In the genomic region with DNA sequence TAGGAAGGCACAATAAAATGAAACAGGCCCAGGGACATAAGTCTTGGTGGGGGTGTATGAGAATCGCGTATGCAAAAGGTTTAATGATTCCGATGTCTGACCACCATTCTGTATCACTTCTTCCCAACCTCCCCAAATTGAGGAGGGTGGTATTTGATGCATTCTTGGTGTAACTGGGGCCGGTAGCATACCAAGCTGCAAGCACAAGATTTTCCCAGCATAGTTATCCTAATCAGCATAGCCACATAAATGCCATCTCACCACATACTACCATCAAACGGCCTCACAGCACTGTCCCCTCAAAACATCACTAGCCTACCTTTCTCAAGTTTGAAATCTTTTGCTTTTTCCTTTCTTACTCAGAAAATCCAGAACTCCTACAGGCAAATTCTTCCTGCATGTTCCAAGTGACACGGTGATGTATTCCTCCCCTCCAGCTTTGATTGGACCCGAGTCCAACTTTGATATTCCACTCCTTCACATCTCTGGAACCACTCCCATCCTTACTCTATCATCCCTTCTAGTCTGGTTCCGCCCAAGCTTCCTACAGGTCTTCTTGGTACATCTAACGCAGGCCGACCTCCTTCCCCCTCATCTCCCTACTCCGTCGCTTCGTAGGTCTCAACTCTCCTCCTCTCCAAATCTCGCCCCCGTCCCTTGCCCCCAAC, we compare ENCODE assay signal across 8 cellular contexts. TPM values are rescaled to one million over a fixed set of nuclear protein-coding genes. Genes with fewer than 3 reads are reported as not detected.
DNase-seq lines count a peak whose midpoint lies in the region; ATAC-seq and TF ChIP-seq lines count a peak whose summit lies in the region.

No MANE protein-coding gene starts in this region.

- peak overlapping the region; percentile 98 for H3K4me3 ChIP-seq in SK-N-MC

- H3K9me3 Mint-ChIP-seq in activated naive CD4-positive, alpha-beta T cell treated with anti-CD3 and anti-CD28 coated beads, Interleukin-2, amount 10 ng/mL, durations not matched to agents 7 days and 5 days: no peaks in the 10 kb centered on the region
- H3K9me3 Mint-ChIP-seq in neural crest cell: no peaks in the 10 kb centered on the region

- H3K36me3 Mint-ChIP-seq in activated naive CD4-positive, alpha-beta T cell treated with anti-CD3 and anti-CD28 coated beads, Interleukin-2, amount 10 ng/mL, durations not matched to agents 7 days and 5 days: peaks cover 44% of the 10 kb centered on the region
- peaks cover 28% of the 10 kb centered on the region for H3K36me3 Mint-ChIP-seq in neural crest cell (ENCODE audit: low read depth)

- no peaks in the 10 kb centered on the region for H3K9me3 ChIP-seq in SK-N-MC (ENCODE audit: low read depth, low read length)

- peak overlapping the region; percentile 86 for H3K4me3 Mint-ChIP-seq in activated naive CD4-positive, alpha-beta T cell treated with anti-CD3 and anti-CD28 coated beads, Interleukin-2, amount 10 ng/mL, durations not matched to agents 7 days and 5 days
- H3K4me3 Mint-ChIP-seq in neural crest cell: peak overlapping the region; percentile 93

- H3K9ac ChIP-seq in SK-N-MC (ENCODE audit: insufficient read length): peak overlapping the region; percentile 92

- H3K4me1 Mint-ChIP-seq in activated naive CD4-positive, alpha-beta T cell treated with anti-CD3 and anti-CD28 coated beads, Interleukin-2, amount 10 ng/mL, durations not matched to agents 7 days and 5 days: peaks cover 51% of the 10 kb centered on the region
- H3K4me1 Mint-ChIP-seq in neural crest cell: peaks cover 41% of the 10 kb centered on the region

- no peak for DNase-seq in activated naive CD4-positive, alpha-beta T cell treated with anti-CD3 and anti-CD28 coated beads, Interleukin-2, amount 10 ng/mL, durations not matched to agents 7 days and 5 days
- DNase-seq in activated naive CD4-positive, alpha-beta T cell (lab: John Stamatoyannopoulos, UW): no peak
- DNase-seq in SK-N-MC (ENCODE audit: low read depth, low spot score): no peak
- DNase-seq in neural crest cell (ENCODE audit: low read depth, low spot score): no peak
- DNase-seq in NCI-H1417 (lab: John Stamatoyannopoulos, UW): no peak

- peak; percentile 8 for ATAC-seq in esophagus mucosa
- no peak for ATAC-seq in HG03095 (IDR thresholded peaks at IDR 0.05; ENCODE audit: unreplicated experiment)
- ATAC-seq in HG03378 (IDR thresholded peaks at IDR 0.05; ENCODE audit: unreplicated experiment): no peak

- H3K27ac ChIP-seq in SK-N-MC: peak overlapping the region; percentile 84

- H3K27me3 Mint-ChIP-seq in activated naive CD4-positive, alpha-beta T cell treated with anti-CD3 and anti-CD28 coated beads, Interleukin-2, amount 10 ng/mL, durations not matched to agents 7 days and 5 days: peaks cover 6% of the 10 kb centered on the region
- no peaks in the 10 kb centered on the region for H3K27me3 Mint-ChIP-seq in neural crest cell (ENCODE audit: low read depth)

- CTCF ChIA-PET in activated naive CD4-positive, alpha-beta T cell treated with anti-CD3 and anti-CD28 coated beads, Interleukin-2, amount 10 ng/mL, durations not matched to agents 7 days and 5 days (lab: Charles Lee): interaction anchor here (1.2 to 4.7 kb wide), 6 partner anchors 9 to 324 kb away, joined by 3 to 34 read pairs (median 6); a partner anchor contains a TSS

- TF ChIP-seq CTCF in neural crest cell (conservative IDR thresholded peaks at IDR 0.05): no peak

- H3K36me3 ChIP-seq in SK-N-MC (ENCODE audit: insufficient read depth, low read length): peaks cover 39% of the 10 kb centered on the region

- peak overlapping the region; percentile 90 for H3K27ac Mint-ChIP-seq in activated naive CD4-positive, alpha-beta T cell treated with anti-CD3 and anti-CD28 coated beads, Interleukin-2, amount 10 ng/mL, durations not matched to agents 7 days and 5 days
- H3K27ac Mint-ChIP-seq in neural crest cell (ENCODE audit: unreplicated experiment): peak overlapping the region; percentile 51

RNA-seq across cellular contexts. Expression of a gene that starts 0.7 kb away (rescaled TPM):
- 16.9 TPM for total RNA-seq in esophagus mucosa
- 101 and 104 TPM in 2 replicates for total RNA-seq in neural crest cell

RNA-seq across cellular contexts. Expression of a gene that starts 4.7 kb away (rescaled TPM):
- 1.7 TPM for total RNA-seq in esophagus mucosa
- total RNA-seq in neural crest cell: 20.8 and 22.4 TPM in 2 replicates

RNA-seq across cellular contexts. Expression of a gene that starts 10.4 kb away (rescaled TPM):
- total RNA-seq in esophagus mucosa (43.3 TPM), neural crest cell (68.9 and 75.3 TPM in 2 replicates)

RNA-seq across cellular contexts. Expression of a gene that starts 17.3 kb away (rescaled TPM):
- total RNA-seq in esophagus mucosa: 24.9 TPM
- total RNA-seq in neural crest cell: 93.1 and 94.3 TPM in 2 replicates

RNA-seq across cellular contexts. Expression of a gene that starts 28.6 kb away (rescaled TPM):
- total RNA-seq in esophagus mucosa (0.20 TPM), neural crest cell (not detected in 2 replicates)
